2 cellular contexts compared by ENCODE assay signal in the genomic region with DNA sequence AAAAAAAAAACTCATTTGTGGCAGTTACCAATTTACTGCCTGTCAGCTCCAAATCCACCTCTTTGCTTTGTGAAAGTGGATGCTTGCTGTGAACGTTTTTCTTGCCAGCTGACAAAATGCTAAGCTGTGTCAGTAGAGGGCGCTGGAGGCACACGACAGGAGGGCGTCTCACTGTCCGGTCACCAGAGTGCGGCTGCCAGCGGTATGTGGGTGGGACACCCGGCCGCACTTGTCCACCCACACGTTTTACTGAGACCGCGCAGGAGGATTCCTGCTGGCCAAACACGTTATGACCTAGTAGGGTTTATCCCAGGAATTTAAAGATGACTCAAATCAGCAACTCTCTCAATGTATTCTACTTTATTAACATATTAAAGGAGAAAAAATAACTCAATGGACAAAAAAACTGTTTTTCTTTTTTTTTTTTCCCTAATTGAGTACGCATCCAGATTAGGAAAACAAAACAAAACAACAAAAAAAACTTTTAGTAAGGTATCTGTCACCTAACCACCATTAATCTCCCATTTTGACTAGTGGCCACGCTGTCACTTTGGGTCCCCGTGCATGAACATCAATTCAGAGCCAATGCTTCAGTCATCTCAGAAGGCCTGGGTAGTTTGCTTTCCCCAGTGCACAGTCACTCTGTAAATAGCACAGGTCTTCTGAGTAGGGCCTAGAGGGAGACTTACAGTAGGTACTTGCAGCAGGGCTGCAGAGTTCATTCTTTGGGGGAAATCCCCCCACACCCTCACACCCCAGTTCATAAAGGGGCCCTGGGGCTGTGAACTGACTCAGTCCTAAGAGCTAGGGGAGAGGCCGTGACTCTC.
TF ChIP-seq lines count a peak whose summit lies in the region.

No MANE protein-coding gene starts in this region.

TF ChIP-seq in IMR-90, 13 proteins besides CTCF, POLR2A, EP300 and RAD21:
- TF ChIP-seq USF2 (IDR thresholded peaks at IDR 0.05; ENCODE audit: low read depth, low read length) = no peak
- TF ChIP-seq MAZ (IDR thresholded peaks at IDR 0.05; ENCODE audit: borderline replicate concordance, low read depth, low read length) = peak; percentile 30; the same call in 1 of the 2 replicates
- peak; percentile 41; the same call in 1 of the 2 replicates for TF ChIP-seq FOS (IDR thresholded peaks at IDR 0.05; ENCODE audit: low read depth, low read length)
- peak; percentile 56 for TF ChIP-seq MAFK (IDR thresholded peaks at IDR 0.05; ENCODE audit: low read depth, low read length)
- TF ChIP-seq RCOR1 (IDR thresholded peaks at IDR 0.05; ENCODE audit: insufficient replicate concordance, low read length) = peak; percentile 73
- TF ChIP-seq RFX5 (IDR thresholded peaks at IDR 0.05; ENCODE audit: low read depth, low read length) = no peak
- TF ChIP-seq CHD1 (IDR thresholded peaks at IDR 0.05; ENCODE audit: low read depth, low read length) = no peak
- TF ChIP-seq BHLHE40 (IDR thresholded peaks at IDR 0.05; ENCODE audit: low read depth, low read length) = peak; percentile 88
- TF ChIP-seq NFE2L2 (IDR thresholded peaks at IDR 0.05; ENCODE audit: low read depth, low read length) = no peak
- TF ChIP-seq MXI1 (IDR thresholded peaks at IDR 0.05; ENCODE audit: borderline replicate concordance, low read depth, low read length) = 0 out of 2 replicates have a peak, but pooled peaks have one; percentile 19
- no peak for TF ChIP-seq CEBPB (IDR thresholded peaks at IDR 0.05; ENCODE audit: low read depth, low read length)
- TF ChIP-seq, protein P1, sequence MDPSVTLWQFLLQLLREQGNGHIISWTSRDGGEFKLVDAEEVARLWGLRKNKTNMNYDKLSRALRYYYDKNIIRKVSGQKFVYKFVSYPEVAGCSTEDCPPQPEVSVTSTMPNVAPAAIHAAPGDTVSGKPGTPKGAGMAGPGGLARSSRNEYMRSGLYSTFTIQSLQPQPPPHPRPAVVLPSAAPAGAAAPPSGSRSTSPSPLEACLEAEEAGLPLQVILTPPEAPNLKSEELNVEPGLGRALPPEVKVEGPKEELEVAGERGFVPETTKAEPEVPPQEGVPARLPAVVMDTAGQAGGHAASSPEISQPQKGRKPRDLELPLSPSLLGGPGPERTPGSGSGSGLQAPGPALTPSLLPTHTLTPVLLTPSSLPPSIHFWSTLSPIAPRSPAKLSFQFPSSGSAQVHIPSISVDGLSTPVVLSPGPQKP (IDR thresholded peaks at IDR 0.05; ENCODE audit: borderline replicate concordance, low read depth, low read length) = no peak
- TF ChIP-seq SMC3 (IDR thresholded peaks at IDR 0.05; ENCODE audit: low read depth, low read length) = peak; percentile 74

TF ChIP-seq in PFSK-1, 5 proteins besides CTCF, POLR2A, EP300 and RAD21:
- TF ChIP-seq POLR2AphosphoS5 (IDR thresholded peaks at IDR 0.05; ENCODE audit: low read depth, low read length) (no peak), FOXP2 (optimal IDR thresholded peaks at IDR 0.05; ENCODE audit: borderline replicate concordance, extremely low read depth, extremely low read length, insufficient read depth) (peak; percentile 66)
